In genomic region chr12:106773945-106774807, GRCh38 we compare ENCODE assay signal across 8 cellular contexts. TPM values are rescaled to one million over a fixed set of nuclear protein-coding genes. Genes with fewer than 3 reads are reported as not detected.
DNase-seq lines count a peak whose midpoint lies in the region; FAIRE-seq and TF ChIP-seq lines count a peak whose summit lies in the region.

Gene RIC8B, plus strand, starts transcription at chr12:106774682. Its CDS starts 64 bp downstream, at chr12:106774746.

- H3K4me3 Mint-ChIP-seq in neural crest cell = peak within 1 kb of the TSS; percentile 94

- peak within 1 kb of the TSS; percentile 96 for H3K27ac ChIP-seq in stomach smooth muscle (ENCODE audit: low read length)

- peak; percentile 85 for TF ChIP-seq POLR2A in H54 (IDR thresholded peaks at IDR 0.05; ENCODE audit: low read depth, low read length)

- H3K9ac ChIP-seq in stomach smooth muscle (ENCODE audit: low read length in 2 of 2) = peak within 1 kb of the TSS; percentile 81 to 84

- H3K27me3 Mint-ChIP-seq in neural crest cell (ENCODE audit: low read depth) = no peaks in the 10 kb centered on the region

- peaks cover 11% of the 10 kb centered on the region for H3K4me1 ChIP-seq in stomach smooth muscle (ENCODE audit: control insufficient read depth, insufficient read depth, low read length)

- DNase-seq in EL = peak; percentile 99
- peak; percentile 77 for DNase-seq in H54 (ENCODE audit: insufficient read length, low spot score)
- DNase-seq in M059J (ENCODE audit: low read depth) = peak; percentile 99
- DNase-seq in SIG-M5 (lab: John Stamatoyannopoulos, UW) = peak; percentile 90
- peak; percentile 68 for DNase-seq in activated gamma-delta T cell treated with Interleukin-2 at 50 U/mL for 16 hours
- peak; percentile 99 for DNase-seq in fibroblast of villous mesenchyme (ENCODE audit: low read depth)
- peak; percentile 92 for DNase-seq in neural crest cell (ENCODE audit: low read depth, low spot score)

- peak within 1 kb of the TSS; percentile 97 for H3K4me3 ChIP-seq in fibroblast of villous mesenchyme (ENCODE audit: low read depth, low read length)
- peak within 1 kb of the TSS; percentile 90 to 95 for H3K4me3 ChIP-seq in stomach smooth muscle (ENCODE audit: low read length in 2 of 2)

- H3K9me3 Mint-ChIP-seq in neural crest cell = no peaks in the 10 kb centered on the region

- H3K4me1 Mint-ChIP-seq in neural crest cell = peaks cover 54% of the 10 kb centered on the region

- H3K27ac Mint-ChIP-seq in neural crest cell (ENCODE audit: unreplicated experiment) = peak within 1 kb of the TSS; percentile 96

- peak; percentile 91 for FAIRE-seq in H54 (lab: Jason Lieb, UNC)

- no peak for TF ChIP-seq CTCF in fibroblast of villous mesenchyme (IDR thresholded peaks at IDR 0.05; ENCODE audit: insufficient read depth, low read depth, low read length)
- no peak for TF ChIP-seq CTCF in neural crest cell (conservative IDR thresholded peaks at IDR 0.05)

- no peaks in the 10 kb centered on the region for H3K27me3 ChIP-seq in stomach smooth muscle (ENCODE audit: control insufficient read depth in 1 of 2, insufficient read depth in 2 of 2, low read length in 2 of 2)

- H3K36me3 ChIP-seq in stomach smooth muscle (ENCODE audit: control insufficient read depth in 2 of 2, insufficient read depth in 2 of 2, low read length in 2 of 2) = no peaks in the 10 kb centered on the region

- H3K36me3 Mint-ChIP-seq in neural crest cell (ENCODE audit: low read depth) = no peaks in the 10 kb centered on the region

- H3K9me3 ChIP-seq in stomach smooth muscle (ENCODE audit: control insufficient read depth in 2 of 2, low read length in 2 of 2) = no peaks in the 10 kb centered on the region

RNA-seq across cellular contexts. Expression of gene RIC8B, which starts in this region (rescaled TPM):
- total RNA-seq in M059J (2014; rRNA removed; shearing (Covaris generic)) = 12.0 and 17.4 TPM in 2 replicates
- 12.6 and 15.1 TPM in 2 replicates for total RNA-seq in fibroblast of villous mesenchyme
- total RNA-seq in neural crest cell = 33.2 and 33.8 TPM in 2 replicates

Comparison
In these comparisons a context has a peak if more than half of its experiments do, and no peak if none do; other contexts are left out.
1. Peak in every context shown above with its lines: DNase-seq, H3K4me3 ChIP-seq and H3K27ac ChIP-seq.